1 cellular context compared by ENCODE assay signal in genomic region chr1:29960906-29961675, GRCh38.
TF ChIP-seq lines count a peak whose summit lies in the region.

No MANE protein-coding gene starts in this region.

TF ChIP-seq in GM23338, 12 proteins besides CTCF, POLR2A, EP300 and RAD21 (continued from another document):
- TF ChIP-seq REST (IDR thresholded peaks at IDR 0.05; ENCODE audit: unreplicated experiment) (no peak), ZNF462 (CRISPR knock-in tag; IDR thresholded peaks at IDR 0.05) (no peak), CREB1 (CRISPR knock-in tag; IDR thresholded peaks at IDR 0.05; ENCODE audit: low read depth) (no peak), ZNF331 (CRISPR knock-in tag; IDR thresholded peaks at IDR 0.05; ENCODE audit: low read depth) (no peak)
